In the genomic region with DNA sequence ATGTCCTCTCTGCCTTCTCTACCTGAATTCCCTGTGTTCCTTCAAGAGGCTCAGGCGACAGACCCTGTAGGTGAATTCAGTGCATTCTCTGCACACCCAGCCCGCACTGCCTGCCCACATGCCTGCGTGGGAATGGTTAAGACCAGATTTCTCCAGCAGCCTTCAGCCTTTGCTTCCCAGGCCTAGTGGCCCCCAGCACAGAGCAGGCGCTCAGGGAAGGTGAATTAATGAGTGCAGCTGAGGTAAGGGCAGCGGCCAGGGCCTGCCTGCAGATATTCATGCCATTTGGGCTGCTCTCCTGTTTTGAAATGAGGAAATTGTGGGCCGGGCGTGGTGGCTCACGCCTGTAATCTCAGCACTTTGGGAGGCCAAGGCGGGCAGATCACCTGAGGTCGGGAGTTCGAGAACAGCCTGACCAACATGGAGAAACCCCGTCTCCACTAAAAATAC, we compare ENCODE assay signal across 13 cellular contexts. TPM values are rescaled to one million over a fixed set of nuclear protein-coding genes. Genes with fewer than 3 reads are reported as not detected.
DNase-seq lines count a peak whose midpoint lies in the region; ATAC-seq, FAIRE-seq and TF ChIP-seq lines count a peak whose summit lies in the region.
"Had no signal": no experiment of that assay in that cellular context is flagged by ENCODE, and none has a peak within 500 bp of the region (broad histone marks: within the 10 kb centered on the region; RNA-seq: fewer than 3 reads in every experiment).

No MANE protein-coding gene starts in this region.

- H3K4me3 Mint-ChIP-seq in activated CD4-positive, alpha-beta T cell treated with anti-CD3 and anti-CD28 coated beads, Interleukin-2, amount 10 ng/mL, durations not matched to agents 7 days and 5 days, result no peak overlapping the region
- H3K4me3 Mint-ChIP-seq in dendritic cell treated with granulocyte-macrophage colony-stimulating factor and Interleukin-4, amounts not matched to agents 40 ng/mL and 50 ng/mL, for 4 days, result peak overlapping the region; percentile 7

- H3K36me3 ChIP-seq in KMS-11 (ENCODE audit: insufficient read depth), result no peaks in the 10 kb centered on the region
- H3K36me3 ChIP-seq: left ventricle myocardium inferior had no signal

- H3K27me3 ChIP-seq in KMS-11 (ENCODE audit: insufficient read depth, low read depth), result no peaks in the 10 kb centered on the region
- H3K27me3 ChIP-seq: hepatocyte had no signal

- H3K4me1 Mint-ChIP-seq in activated CD4-positive, alpha-beta T cell treated with anti-CD3 and anti-CD28 coated beads, Interleukin-2, amount 10 ng/mL, durations not matched to agents 7 days and 5 days, result peaks cover 70% of the 10 kb centered on the region
- H3K4me1 Mint-ChIP-seq in dendritic cell treated with granulocyte-macrophage colony-stimulating factor and Interleukin-4, amounts not matched to agents 40 ng/mL and 50 ng/mL, for 4 days (ENCODE audit: low read depth), result peaks cover 92% of the 10 kb centered on the region

- FAIRE-seq in HTR-8/SVneo (lab: Jason Lieb, UNC), result no peak

- no peak overlapping the region for H3K9ac ChIP-seq in KMS-11

- peak overlapping the region; percentile 54 for H3K27ac Mint-ChIP-seq in activated CD4-positive, alpha-beta T cell treated with anti-CD3 and anti-CD28 coated beads, Interleukin-2, amount 10 ng/mL, durations not matched to agents 7 days and 5 days
- peak overlapping the region; percentile 96 for H3K27ac Mint-ChIP-seq in dendritic cell treated with granulocyte-macrophage colony-stimulating factor and Interleukin-4, amounts not matched to agents 40 ng/mL and 50 ng/mL, for 4 days

- DNase-seq in activated CD4-positive, alpha-beta T cell treated with anti-CD3 and anti-CD28 coated beads, Interleukin-2, amount 10 ng/mL, durations not matched to agents 7 days and 5 days, result no peak
- DNase-seq in activated CD4-positive, alpha-beta T cell treated with anti-CD3 and anti-CD28 coated beads for 4 hours, result no peak
- DNase-seq in left colon (no peak), pons (ENCODE audit: low spot score) (no peak), HTR-8/SVneo (ENCODE audit: insufficient read length, low spot score) (no peak)
- DNase-seq: activated effector memory CD4-positive, alpha-beta T cell treated with anti-CD3 and anti-CD28 coated beads, Interleukin-2, amount 50 U/mL, for 16 hours; central memory CD4-positive, alpha-beta T cell; left ventricle myocardium inferior had no signal

- no peak overlapping the region for H3K27ac ChIP-seq in KMS-11
- H3K27ac ChIP-seq in skin epidermis, result peak overlapping the region in 12 of 21 experiments; percentile 34 to 96 (median 58)

- no peaks in the 10 kb centered on the region for H3K79me2 ChIP-seq in KMS-11 (ENCODE audit: insufficient read depth, low read depth)
- H3K79me2 ChIP-seq: hepatocyte had no signal

- peaks cover 28% of the 10 kb centered on the region for H3K4me1 ChIP-seq in KMS-11 (ENCODE audit: low read depth, poor library complexity, severe bottlenecking)

- peak overlapping the region; percentile 62; the same call in 1 of the 2 replicates for H3K4me2 ChIP-seq in KMS-11
- H3K4me2 ChIP-seq: hepatocyte had no signal

- H3K4me3 ChIP-seq in KMS-11 (IDR thresholded peaks at IDR 0.05; ENCODE audit: insufficient read depth, low read depth, low read length) (no peak overlapping the region), skin epidermis (no peak overlapping the region)
- H3K4me3 ChIP-seq: hepatocyte, left ventricle myocardium inferior had no signal

- no peaks in the 10 kb centered on the region for H4K20me1 ChIP-seq in KMS-11 (ENCODE audit: insufficient read depth)

- POLR2A ChIA-PET in activated CD4-positive, alpha-beta T cell treated with anti-CD3 and anti-CD28 coated beads, Interleukin-2, amount 10 ng/mL, durations not matched to agents 7 days and 5 days (lab: Charles Lee), result no interaction called here

- intact Hi-C loops in dendritic cell treated with granulocyte-macrophage colony-stimulating factor and Interleukin-4, amounts not matched to agents 40 ng/mL and 50 ng/mL, for 4 days (cut with micrococcal nuclease), result no loop called here
- intact Hi-C loops in left colon (cut with DNase I, micrococcal nuclease), result no loop called here

- no peaks in the 10 kb centered on the region for H3K27me3 Mint-ChIP-seq in activated CD4-positive, alpha-beta T cell treated with anti-CD3 and anti-CD28 coated beads, Interleukin-2, amount 10 ng/mL, durations not matched to agents 7 days and 5 days
- H3K27me3 Mint-ChIP-seq in dendritic cell treated with granulocyte-macrophage colony-stimulating factor and Interleukin-4, amounts not matched to agents 40 ng/mL and 50 ng/mL, for 4 days, result no peaks in the 10 kb centered on the region

- TF ChIP-seq CTCF in KMS-11 (conservative IDR thresholded peaks at IDR 0.05; ENCODE audit: low read depth, low read length), result no peak

- no peak for ATAC-seq in left colon

- CTCF ChIA-PET in activated CD4-positive, alpha-beta T cell treated with anti-CD3 and anti-CD28 coated beads, Interleukin-2, amount 10 ng/mL, durations not matched to agents 7 days and 5 days (lab: Charles Lee), result interaction anchor here (0.9 to 2.9 kb wide), 6 partner anchors 10 to 95 kb away, joined by 3 to 11 read pairs (median 3); no protein-coding TSS in a partner anchor

- peaks cover 2% of the 10 kb centered on the region for H3K36me3 Mint-ChIP-seq in activated CD4-positive, alpha-beta T cell treated with anti-CD3 and anti-CD28 coated beads, Interleukin-2, amount 10 ng/mL, durations not matched to agents 7 days and 5 days (ENCODE audit: low read depth)
- no peaks in the 10 kb centered on the region for H3K36me3 Mint-ChIP-seq in dendritic cell treated with granulocyte-macrophage colony-stimulating factor and Interleukin-4, amounts not matched to agents 40 ng/mL and 50 ng/mL, for 4 days (ENCODE audit: low read depth)

- no peak overlapping the region for H2AFZ ChIP-seq in KMS-11 (ENCODE audit: low read depth)
- H2AFZ ChIP-seq: hepatocyte had no signal

- no peaks in the 10 kb centered on the region for H3K9me3 Mint-ChIP-seq in activated CD4-positive, alpha-beta T cell treated with anti-CD3 and anti-CD28 coated beads, Interleukin-2, amount 10 ng/mL, durations not matched to agents 7 days and 5 days
- no peaks in the 10 kb centered on the region for H3K9me3 Mint-ChIP-seq in dendritic cell treated with granulocyte-macrophage colony-stimulating factor and Interleukin-4, amounts not matched to agents 40 ng/mL and 50 ng/mL, for 4 days
- H3K9me3 Mint-ChIP-seq: neural crest cell had no signal

RNA-seq across cellular contexts. Expression of a gene that starts 45.5 kb away (rescaled TPM):
- 10 to 100 TPM; 20.3 to 24.9 TPM for total RNA-seq in activated CD4-positive, alpha-beta T cell treated with anti-CD3 and anti-CD28 coated beads, Interleukin-2, amount 10 ng/mL, durations not matched to agents 7 days and 5 days
- total RNA-seq in left colon, result 10 to 100 TPM; 13.8 to 19.8 TPM
